ENCODE assay signal across 16 cellular contexts in the genomic region with DNA sequence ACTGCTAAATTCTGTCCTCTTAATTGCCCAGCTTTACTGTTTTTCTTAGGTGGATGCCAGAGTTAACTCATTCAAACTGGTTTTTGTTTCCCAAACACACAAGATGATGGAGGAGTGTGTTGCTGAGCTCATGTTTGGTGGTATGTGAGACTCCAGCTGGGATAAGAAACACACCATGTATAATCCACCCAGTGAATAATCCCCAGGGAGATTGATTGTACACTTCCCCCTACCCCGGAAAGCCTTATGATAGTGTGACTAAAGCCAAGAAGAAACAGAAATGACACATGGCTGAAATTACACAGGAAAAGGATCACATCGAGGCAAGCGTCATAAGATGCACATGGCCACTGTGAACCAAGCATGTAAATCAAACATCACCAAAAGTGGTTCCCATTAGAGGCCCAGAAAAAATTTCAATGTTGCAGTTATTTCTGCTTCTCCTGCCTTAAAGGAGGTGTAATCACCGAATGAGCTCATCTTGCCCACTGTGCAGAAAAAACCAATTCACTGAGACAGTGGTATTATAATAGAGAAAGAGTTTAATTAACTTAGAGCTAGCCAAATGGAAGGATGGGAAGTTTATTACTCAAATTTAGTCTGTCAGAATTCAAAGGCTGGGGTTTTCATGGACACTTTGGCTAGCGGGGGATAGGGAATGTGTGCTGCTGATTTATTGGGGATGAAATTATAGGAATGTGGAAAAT. TPM values are rescaled to one million over a fixed set of nuclear protein-coding genes. Genes with fewer than 3 reads are reported as not detected.
"Had no signal": no experiment of that assay in that cellular context is flagged by ENCODE, and none has a peak within 500 bp of the region (broad histone marks: within the 10 kb centered on the region; RNA-seq: fewer than 3 reads in every experiment).

No MANE protein-coding gene starts in this region.

- H3K4me1 ChIP-seq: adrenal gland, body of pancreas, right atrium auricular region had no signal

- H3K27me3 ChIP-seq: adrenal gland, body of pancreas, right atrium auricular region had no signal

- DNase-seq: activated CD4-positive, alpha-beta memory T cell treated with anti-CD3 and anti-CD28 coated beads, Interleukin-2, amount 10 ng/mL, durations not matched to agents 7 days and 5 days; activated CD4-positive, alpha-beta T cell treated with anti-CD3 and anti-CD28 coated beads for 4 hours; activated naive CD4-positive, alpha-beta T cell treated with anti-CD3 and anti-CD28 coated beads, Interleukin-2, amount 50 U/mL, for 16 hours; activated T-cell treated with anti-CD3 and anti-CD28 coated beads, Interleukin-2, amount 50 U/mL, for 24 hours; adrenal gland; body of pancreas; central memory CD4-positive, alpha-beta T cell; foreskin melanocyte; posterior cingulate gyrus had no signal

- H3K9me3 ChIP-seq: adrenal gland, body of pancreas had no signal

- H3K4me3 Mint-ChIP-seq: activated CD4-positive, alpha-beta memory T cell treated with anti-CD3 and anti-CD28 coated beads, Interleukin-2, amount 10 ng/mL, durations not matched to agents 7 days and 5 days; activated T-cell treated with anti-CD3 and anti-CD28 coated beads, Interleukin-2, amount 50 U/mL, for 24 hours; natural killer cell treated with Interleukin-12 subunit alpha and Interleukin-12 subunit beta and Interleukin-15 and Interleukin-18, amount 100 ng/mL, for 72 hours; stimulated activated naive CD8-positive, alpha-beta T cell treated with anti-CD3 and anti-CD28 coated beads, Interleukin-15, Interleukin-2, amounts not matched to agents 100 ng/mL and 50 ng/mL, for 24 hours; type B pancreatic cell; WTC11 had no signal

- H3K4me1 Mint-ChIP-seq: activated CD4-positive, alpha-beta memory T cell treated with anti-CD3 and anti-CD28 coated beads, Interleukin-2, amount 10 ng/mL, durations not matched to agents 7 days and 5 days had no signal

- H3K9me3 Mint-ChIP-seq: activated CD4-positive, alpha-beta memory T cell treated with anti-CD3 and anti-CD28 coated beads, Interleukin-2, amount 10 ng/mL, durations not matched to agents 7 days and 5 days; activated T-cell treated with anti-CD3 and anti-CD28 coated beads, Interleukin-2, amount 50 U/mL, for 24 hours; stimulated activated naive CD8-positive, alpha-beta T cell treated with anti-CD3 and anti-CD28 coated beads, Interleukin-15, Interleukin-2, amounts not matched to agents 100 ng/mL and 50 ng/mL, for 24 hours had no signal

- H3K4me3 ChIP-seq: adrenal gland, body of pancreas, coronary artery, right atrium auricular region had no signal

- H3K36me3 ChIP-seq: adrenal gland, right atrium auricular region had no signal

- H3K27me3 Mint-ChIP-seq: activated CD4-positive, alpha-beta memory T cell treated with anti-CD3 and anti-CD28 coated beads, Interleukin-2, amount 10 ng/mL, durations not matched to agents 7 days and 5 days; natural killer cell treated with Interleukin-12 subunit alpha and Interleukin-12 subunit beta and Interleukin-15 and Interleukin-18, amount 100 ng/mL, for 72 hours; stimulated activated naive CD8-positive, alpha-beta T cell treated with anti-CD3 and anti-CD28 coated beads, Interleukin-15, Interleukin-2, amounts not matched to agents 100 ng/mL and 50 ng/mL, for 24 hours had no signal

- ATAC-seq: body of pancreas; esophagus mucosa; natural killer cell treated with Interleukin-12 subunit alpha and Interleukin-12 subunit beta and Interleukin-15 and Interleukin-18, amount 100 ng/mL, for 72 hours; WTC11 had no signal

- H3K27ac ChIP-seq: adrenal gland, body of pancreas, coronary artery, right atrium auricular region had no signal

- H3K36me3 Mint-ChIP-seq: natural killer cell treated with Interleukin-12 subunit alpha and Interleukin-12 subunit beta and Interleukin-15 and Interleukin-18, amount 100 ng/mL, for 72 hours; type B pancreatic cell; WTC11 had no signal

- H3K27ac Mint-ChIP-seq: activated CD4-positive, alpha-beta memory T cell treated with anti-CD3 and anti-CD28 coated beads, Interleukin-2, amount 10 ng/mL, durations not matched to agents 7 days and 5 days; activated T-cell treated with anti-CD3 and anti-CD28 coated beads, Interleukin-2, amount 50 U/mL, for 24 hours; natural killer cell treated with Interleukin-12 subunit alpha and Interleukin-12 subunit beta and Interleukin-15 and Interleukin-18, amount 100 ng/mL, for 72 hours; stimulated activated naive CD8-positive, alpha-beta T cell treated with anti-CD3 and anti-CD28 coated beads, Interleukin-15, Interleukin-2, amounts not matched to agents 100 ng/mL and 50 ng/mL, for 24 hours; type B pancreatic cell; WTC11 had no signal

RNA-seq across cellular contexts. Expression of gene MAGI1, which starts 56.7 kb away (rescaled TPM):
- total RNA-seq: natural killer cell treated with Interleukin-12 subunit alpha and Interleukin-12 subunit beta and Interleukin-15 and Interleukin-18, amount 100 ng/mL, for 72 hours had no signal
